Comparison of ENCODE assay signal across 7 cellular contexts in genomic region chr1:225772323-225772768, GRCh38.
DNase-seq lines count a peak whose midpoint lies in the region; ATAC-seq lines count a peak whose summit lies in the region.

No MANE protein-coding gene starts in this region.

- ATAC-seq in HG02885 (IDR thresholded peaks at IDR 0.05; ENCODE audit: poor library complexity, unreplicated experiment), result peak; percentile 74
- no peak for ATAC-seq in activated CD4-positive, CD25-positive, alpha-beta regulatory T cell treated with anti-CD3 and anti-CD28 coated beads, Interleukin-2, amount 50 U/mL, for 24 hours

- DNase-seq in GM04504 (ENCODE audit: low read depth), result peak; percentile 70
- DNase-seq in NCI-H2227 treated with DMSO at 0.1 percent for 48 hours (lab: John Stamatoyannopoulos, UW), result peak; percentile 61
- DNase-seq in activated CD4-positive, alpha-beta T cell treated with anti-CD3 and anti-CD28 coated beads, Interleukin-2, amount 50 U/mL, for 1 hour, result peak; percentile 20
- DNase-seq in glomerular visceral epithelial cell (ENCODE audit: extremely low spot score), result peak; percentile 90
- peak; percentile 75 for DNase-seq in non-pigmented ciliary epithelial cell (ENCODE audit: low read depth)

Comparison
In these comparisons a context has a peak if more than half of its experiments do, and no peak if none do; other contexts are left out.
1. DNase-seq: peak in every context shown above with its lines; median percentile 90 in glomerular visceral epithelial cell; 75 in non-pigmented ciliary epithelial cell; 70 in GM04504; 61 in NCI-H2227 treated with DMSO at 0.1 percent for 48 hours; 20 in activated CD4-positive, alpha-beta T cell treated with anti-CD3 and anti-CD28 coated beads, Interleukin-2, amount 50 U/mL, for 1 hour.